In the genomic region with DNA sequence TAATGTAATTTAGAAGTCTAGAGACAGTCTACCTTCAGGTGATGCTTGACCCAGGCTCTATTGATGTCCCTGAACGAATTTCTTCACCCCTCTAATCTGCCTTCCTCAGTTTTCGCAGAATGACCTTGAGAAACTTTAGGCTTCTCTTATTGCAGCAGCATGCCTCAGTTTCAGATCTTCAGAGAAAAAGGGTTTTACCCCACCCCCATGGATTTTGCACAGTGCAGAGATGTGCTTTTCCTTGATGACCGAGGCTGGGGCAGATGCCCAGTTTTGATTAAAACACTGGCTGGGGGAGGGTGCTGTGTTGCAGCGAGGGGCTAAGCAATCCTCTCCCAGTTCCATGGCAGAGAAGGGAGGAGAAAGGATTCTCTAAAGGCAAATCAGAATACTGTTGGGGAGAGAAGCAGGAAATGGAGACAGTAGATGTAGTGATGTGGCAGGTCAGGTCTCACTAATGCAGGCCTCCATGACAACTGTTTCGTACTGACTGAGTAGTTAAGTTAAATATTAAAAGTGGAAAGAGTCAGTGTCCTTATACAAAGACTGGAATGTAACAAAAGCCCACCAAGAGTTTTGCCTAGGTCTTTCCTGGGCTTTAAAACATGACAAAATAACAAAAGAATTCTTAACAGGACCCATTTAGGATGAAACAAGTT, we compare ENCODE assay signal across 18 cellular contexts. TPM values are rescaled to one million over a fixed set of nuclear protein-coding genes. Genes with fewer than 3 reads are reported as not detected.
DNase-seq lines count a peak whose midpoint lies in the region; ATAC-seq and TF ChIP-seq lines count a peak whose summit lies in the region.
"Had no signal": no experiment of that assay in that cellular context is flagged by ENCODE, and none has a peak within 500 bp of the region (broad histone marks: within the 10 kb centered on the region; RNA-seq: fewer than 3 reads in every experiment).

No MANE protein-coding gene starts in this region.

- DNase-seq in cardiac septum (ENCODE audit: low spot score) (peak; percentile 20), heart right ventricle (no peak)
- no peak for DNase-seq in activated CD4-positive, alpha-beta T cell treated with anti-CD3 and anti-CD28 coated beads for 1 hour
- no peak for DNase-seq in stimulated activated CD4-positive, alpha-beta T cell treated with anti-CD3 and anti-CD28 coated beads, Interleukin-2, amount 100 ng/mL, for 24 hours
- no peak for DNase-seq in activated CD4-positive, alpha-beta T cell treated with anti-CD3 and anti-CD28 coated beads, Interleukin-2, amount 50 U/mL, for 1 hour
- DNase-seq: 8988T; activated T-cell treated with anti-CD3 and anti-CD28 coated beads, Interleukin-2, amount 50 U/mL, for 24 hours; Calu3; effector memory CD4-positive, alpha-beta T cell; naive B cell; NCI-H1105; NCI-H526 had no signal

- H3K4me1 ChIP-seq in heart right ventricle, result no peaks in the 10 kb centered on the region
- H3K4me1 ChIP-seq: suprapubic skin had no signal

- peaks cover 0 to 29% (median 0%) of the 10 kb centered on the region in 7 donors for H3K27me3 ChIP-seq in heart right ventricle
- H3K27me3 ChIP-seq: suprapubic skin had no signal

- H3K36me3 ChIP-seq in heart right ventricle, result no peaks in the 10 kb centered on the region
- H3K36me3 ChIP-seq: suprapubic skin had no signal

- no peak for TF ChIP-seq CTCF in heart right ventricle (IDR thresholded peaks at IDR 0.05)

- no peak overlapping the region for H3K27ac ChIP-seq in heart right ventricle
- H3K27ac ChIP-seq: suprapubic skin had no signal

- intact Hi-C loops in cardiac septum (cut with DNase I), result no loop called here
- intact Hi-C loops in heart right ventricle (cut with DNase I), result no loop called here

- WGBS in heart right ventricle, 2 donors, result 70 to 75% methylated on average over 5 of the region's 5 CpGs

- ATAC-seq in heart right ventricle (no peak), HG02588 (IDR thresholded peaks at IDR 0.05; ENCODE audit: unreplicated experiment) (peak; percentile 71), HG03457 (IDR thresholded peaks at IDR 0.05; ENCODE audit: unreplicated experiment) (peak; percentile 68), GM18519 (IDR thresholded peaks at IDR 0.05; ENCODE audit: low FRiP score, unreplicated experiment) (no peak)
- ATAC-seq: left lobe of liver, sciatic nerve had no signal

- H3K4me3 ChIP-seq in heart right ventricle, result no peak overlapping the region
- H3K4me3 ChIP-seq: suprapubic skin had no signal

- H3K9me3 ChIP-seq in heart right ventricle, result peaks cover 0 to 1% (median 0%) of the 10 kb centered on the region in 11 donors
- H3K9me3 ChIP-seq: suprapubic skin had no signal

RNA-seq across cellular contexts. Expression of gene PDZD8, which starts 50.8 kb away (rescaled TPM):
- total RNA-seq in cardiac septum, result 27.9 TPM
- total RNA-seq in heart right ventricle, result 10 to 100 TPM; 16.8 to 31.3 (median 23.1) TPM
- 1 to 10 TPM; 2.0 to 4.1 TPM for polyA plus RNA-seq in heart right ventricle

Comparison
In these comparisons a context has a peak if more than half of its experiments do, and no peak if none do; other contexts are left out.
1. ATAC-seq: peak in HG02588 (single experiment) and HG03457 (single experiment); none in heart right ventricle (0 of 8) and GM18519 (single experiment).